In the genomic region with DNA sequence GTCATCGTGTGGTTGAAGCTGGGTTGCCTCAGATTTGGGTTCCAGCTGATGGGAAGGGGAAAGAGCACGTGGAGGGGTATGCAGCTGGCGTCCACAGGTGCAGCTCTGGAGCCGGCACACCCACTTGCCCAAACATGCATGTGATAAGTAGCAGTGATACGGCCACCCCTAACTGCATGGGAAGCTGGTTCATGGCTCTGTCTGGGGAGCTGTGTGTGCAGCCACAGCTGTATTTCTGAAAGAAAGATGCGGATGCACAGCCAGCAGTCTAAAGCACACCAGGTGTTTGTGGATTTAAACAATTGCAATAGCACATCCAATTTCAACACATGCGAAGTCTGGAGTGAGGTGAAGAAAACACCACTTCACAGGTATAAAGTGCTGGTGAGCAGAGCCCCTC, we compare ENCODE assay signal across 8 cellular contexts.
DNase-seq lines count a peak whose midpoint lies in the region; ATAC-seq and TF ChIP-seq lines count a peak whose summit lies in the region.

No MANE protein-coding gene starts in this region.

- no peaks in the 10 kb centered on the region for H3K79me2 ChIP-seq in PC-3 (ENCODE audit: low read length)

- H3K27me3 ChIP-seq in CD4-positive, alpha-beta T cell (ENCODE audit: control insufficient read depth, insufficient read depth, low read length): no peaks in the 10 kb centered on the region
- no peaks in the 10 kb centered on the region for H3K27me3 ChIP-seq in PC-3 (ENCODE audit: low read length)

- H3K9me3 ChIP-seq in CD4-positive, alpha-beta T cell (ENCODE audit: control insufficient read depth, low read length): no peaks in the 10 kb centered on the region
- H3K9me3 ChIP-seq in PC-3 (ENCODE audit: low read length): no peaks in the 10 kb centered on the region

- H3K4me3 Mint-ChIP-seq in CD4-positive, alpha-beta T cell: peak overlapping the region; percentile 62
- no peak overlapping the region for H3K4me3 Mint-ChIP-seq in osteocyte (ENCODE audit: unreplicated experiment)

- H3K4me2 ChIP-seq in PC-3 (ENCODE audit: low read length): 0 out of 2 replicates have a peak overlapping the region, but pooled peaks have one; percentile 15

- 0 out of 2 replicates have a peak overlapping the region, but pooled peaks have one; percentile 2 for H2AFZ ChIP-seq in PC-3 (ENCODE audit: low read length)

- no peaks in the 10 kb centered on the region for H3F3A ChIP-seq in PC-3 (ENCODE audit: low read length, unreplicated experiment)

- H3K9me3 Mint-ChIP-seq in CD4-positive, alpha-beta T cell: no peaks in the 10 kb centered on the region
- H3K9me3 Mint-ChIP-seq in osteocyte (ENCODE audit: unreplicated experiment): no peaks in the 10 kb centered on the region

- intact Hi-C loops in CD4-positive, alpha-beta T cell (cut with DNase I, micrococcal nuclease): loop anchor here (5.0 to 10.0 kb wide), 2 partner anchors 356 to 438 kb away; partner anchors contain the start of gene FOXN3 (in 1 of the 2)
- intact Hi-C loops in PC-3 (cut with micrococcal nuclease): loop anchor here (10.0 kb wide), 1 partner anchor 142 kb away; no protein-coding TSS in a partner anchor

- CTCF ChIA-PET in CD4-positive, alpha-beta T cell (lab: Charles Lee): no interaction called here
- CTCF ChIA-PET in PC-3 (lab: Charles Lee): no interaction called here

- H3K4me3 ChIP-seq in PC-3 (ENCODE audit: low read length): no peak overlapping the region

- no peak for TF ChIP-seq CTCF in CD4-positive, alpha-beta T cell (IDR thresholded peaks at IDR 0.05)
- TF ChIP-seq CTCF in PC-3 (conservative IDR thresholded peaks at IDR 0.05; ENCODE audit: low read depth, low read length) (no peak), osteocyte (IDR thresholded peaks at IDR 0.05) (no peak)

- H3K4me1 Mint-ChIP-seq in CD4-positive, alpha-beta T cell (ENCODE audit: low read depth): peaks cover 16% of the 10 kb centered on the region
- H3K4me1 Mint-ChIP-seq in osteocyte (ENCODE audit: unreplicated experiment): peaks cover 25% of the 10 kb centered on the region

- no peak for ATAC-seq in CD4-positive, alpha-beta T cell (ENCODE audit: poor library complexity)
- ATAC-seq in GM19025 (IDR thresholded peaks at IDR 0.05; ENCODE audit: low read depth, unreplicated experiment): peak; percentile 33
- peak; percentile 20 for ATAC-seq in HG02970 (IDR thresholded peaks at IDR 0.05; ENCODE audit: low FRiP score, unreplicated experiment)
- ATAC-seq in PC-3: no peak

- no peak for DNase-seq in CD4-positive, alpha-beta T cell
- no peak for DNase-seq in PC-3
- DNase-seq in osteocyte (ENCODE audit: extremely low spot score, unreplicated experiment): no peak
- no peak for DNase-seq in NCI-H2171 treated with DMSO at 0.1 percent for 48 hours (lab: John Stamatoyannopoulos, UW)
- DNase-seq in hippocampal formation (lab: John Stamatoyannopoulos, UW): no peak
- DNase-seq in NCI-H82 treated with DMSO at 0.1 percent for 48 hours (lab: John Stamatoyannopoulos, UW; ENCODE audit: unreplicated experiment): no peak

- no peak overlapping the region for H3K9ac ChIP-seq in PC-3 (ENCODE audit: low read length)

- POLR2A ChIA-PET in CD4-positive, alpha-beta T cell (lab: Charles Lee): interaction anchor here (0.6 to 1.6 kb wide), 2 partner anchors 52 to 155 kb away, joined by 3 to 6 read pairs; no protein-coding TSS in a partner anchor
- POLR2A ChIA-PET in PC-3 (lab: Charles Lee; ENCODE audit: unreplicated experiment): no interaction called here

- H3K27me3 Mint-ChIP-seq in CD4-positive, alpha-beta T cell: no peaks in the 10 kb centered on the region
- H3K27me3 Mint-ChIP-seq in osteocyte (ENCODE audit: unreplicated experiment): no peaks in the 10 kb centered on the region

- BruUV-seq in PC-3 (replicated peaks; lab: Mats Ljungman, UMichigan): no TSS peak

- H3K36me3 ChIP-seq in PC-3 (ENCODE audit: low read depth, low read length): no peaks in the 10 kb centered on the region

- no peaks in the 10 kb centered on the region for H4K20me1 ChIP-seq in PC-3 (ENCODE audit: low read length)

- H3K9me2 ChIP-seq in PC-3 (replicated peaks; ENCODE audit: low read length): no peaks in the 10 kb centered on the region

- H3K27ac ChIP-seq in CD4-positive, alpha-beta T cell (ENCODE audit: low read depth, low read length): no peak overlapping the region
- H3K27ac ChIP-seq in PC-3 (ENCODE audit: low read length): no peak overlapping the region

- no peaks in the 10 kb centered on the region for H3K36me3 Mint-ChIP-seq in CD4-positive, alpha-beta T cell (ENCODE audit: low read depth)
- no peaks in the 10 kb centered on the region for H3K36me3 Mint-ChIP-seq in osteocyte (ENCODE audit: unreplicated experiment)

- peaks cover 5% of the 10 kb centered on the region; the same call in 1 of the 2 replicates for H3K4me1 ChIP-seq in PC-3 (ENCODE audit: insufficient read depth, low read length)

- peak overlapping the region; percentile 37 for H3K27ac Mint-ChIP-seq in CD4-positive, alpha-beta T cell
- H3K27ac Mint-ChIP-seq in osteocyte (ENCODE audit: unreplicated experiment): no peak overlapping the region

Comparison
In these comparisons a context has a peak if more than half of its experiments do, and no peak if none do; other contexts are left out.
1. ATAC-seq: peak in GM19025 (single experiment) and HG02970 (single experiment); none in CD4-positive, alpha-beta T cell (single experiment) and PC-3 (single experiment).